Comparison of ENCODE assay signal across 8 cellular contexts in genomic region chr4:74157743-74158560, GRCh38. TPM values are rescaled to one million over a fixed set of nuclear protein-coding genes. Genes with fewer than 3 reads are reported as not detected.
DNase-seq lines count a peak whose midpoint lies in the region; ATAC-seq and TF ChIP-seq lines count a peak whose summit lies in the region.

Gene MTHFD2L (plus strand): TSS chr4:74158118. CDS start chr4:74158139, 21 bp downstream.

- H4K8ac ChIP-seq in trophoblast cell (ENCODE audit: low read depth, low read length): peak within 1 kb of the TSS; percentile 86

- H3K23ac ChIP-seq in trophoblast cell (ENCODE audit: low read length): no peak within 1 kb of the TSS

- H3K79me1 ChIP-seq in trophoblast cell (ENCODE audit: low read length): peaks cover 7% of the 10 kb centered on the region

- peak within 1 kb of the TSS; percentile 95 for H4K91ac ChIP-seq in trophoblast cell (ENCODE audit: low read depth, low read length)

- peak within 1 kb of the TSS; percentile 89 for H2BK120ac ChIP-seq in trophoblast cell (ENCODE audit: insufficient read depth, low read length, poor library complexity)

- H2AFZ ChIP-seq in trophoblast cell (ENCODE audit: insufficient read depth, low read length, poor library complexity): peak within 1 kb of the TSS; percentile 84

- intact Hi-C loops in cardiac septum (cut with DNase I): no loop called here

- H2AK5ac ChIP-seq in trophoblast cell (ENCODE audit: low read length): no peak within 1 kb of the TSS

- H2BK5ac ChIP-seq in trophoblast cell (ENCODE audit: low read depth, low read length, poor library complexity): peak within 1 kb of the TSS; percentile 79

- H3K4ac ChIP-seq in trophoblast cell (ENCODE audit: low read depth, low read length): peak within 1 kb of the TSS; percentile 97

- no peak within 1 kb of the TSS for H2BK12ac ChIP-seq in trophoblast cell (ENCODE audit: low read length)

- peak within 1 kb of the TSS; percentile 87 for H3K4me2 ChIP-seq in trophoblast cell (ENCODE audit: low read length)

- peak; percentile 23 for DNase-seq in NCI-H128 (lab: John Stamatoyannopoulos, UW; ENCODE audit: unreplicated experiment)
- peak; percentile 78 to 88 for DNase-seq in SW 1271 (lab: John Stamatoyannopoulos, UW)
- peak; percentile 98 for DNase-seq in adipocyte (ENCODE audit: low read depth)
- DNase-seq in cardiac septum (ENCODE audit: low spot score): peak; percentile 97
- peak; percentile 91 to 92 for DNase-seq in trophoblast cell
- DNase-seq in tibial nerve (ENCODE audit: low spot score in 2 of 2): peak; percentile 78

- peaks cover 7% of the 10 kb centered on the region for H3K79me2 ChIP-seq in trophoblast cell (ENCODE audit: control insufficient read depth, insufficient read depth, low read length, poor library complexity)

- H3K4me1 ChIP-seq in adipocyte (ENCODE audit: control insufficient read depth, insufficient read depth, low read length) (peaks cover 24% of the 10 kb centered on the region), trophoblast cell (ENCODE audit: control insufficient read depth in 1 of 2, insufficient read depth in 2 of 2, low read length in 2 of 2) (no peaks in the 10 kb centered on the region), tibial nerve (peaks cover 0 to 25% (median 7%) of the 10 kb centered on the region in 4 donors)

- peak in 1 of 2 donors; percentile 78 for TF ChIP-seq POLR2A in tibial nerve (IDR thresholded peaks at IDR 0.05)

- H3K27me3 ChIP-seq in adipocyte (replicated peaks; ENCODE audit: control insufficient read depth, insufficient read depth, low read length): no peaks in the 10 kb centered on the region
- H3K27me3 ChIP-seq in trophoblast cell (ENCODE audit: insufficient read depth, low read length): no peaks in the 10 kb centered on the region
- no peaks in the 10 kb centered on the region for H3K27me3 ChIP-seq in tibial nerve

- H3K9me3 ChIP-seq in adipocyte (ENCODE audit: control insufficient read depth, low read length) (no peaks in the 10 kb centered on the region), trophoblast cell (ENCODE audit: insufficient read depth, low read depth, low read length) (no peaks in the 10 kb centered on the region), tibial nerve (no peaks in the 10 kb centered on the region)

- ATAC-seq in HG02759 (IDR thresholded peaks at IDR 0.05; ENCODE audit: unreplicated experiment): peak; percentile 98

- H3K27ac ChIP-seq in trophoblast cell (ENCODE audit: low read depth, low read length): peak within 1 kb of the TSS; percentile 86
- H3K27ac ChIP-seq in tibial nerve: peak within 1 kb of the TSS; percentile 81 to 94 (median 85)

- no CpG with 5 or more reads among the region's 79 CpGs for WGBS in trophoblast cell (ENCODE audit: extremely low coverage, insufficient coverage, insufficient read length)
- WGBS in tibial nerve, 2 donors: 0 to 1% methylated on average over 40 to 66 of the region's 79 CpGs

- peak within 1 kb of the TSS; percentile 73 for H4K12ac ChIP-seq in trophoblast cell (ENCODE audit: low read depth, low read length)

- peak within 1 kb of the TSS; percentile 88 for H3K9ac ChIP-seq in adipocyte (ENCODE audit: low read length)
- H3K9ac ChIP-seq in trophoblast cell (ENCODE audit: low read length): peak within 1 kb of the TSS; percentile 94

- no peak for TF ChIP-seq CTCF in GM12875 (IDR thresholded peaks at IDR 0.05; ENCODE audit: borderline replicate concordance, insufficient read depth, low read depth, low read length)
- no peak for TF ChIP-seq CTCF in tibial nerve (IDR thresholded peaks at IDR 0.05)

- H3K36me3 ChIP-seq in adipocyte (ENCODE audit: control insufficient read depth, insufficient read depth, low read length, severe bottlenecking) (peaks cover 21% of the 10 kb centered on the region), trophoblast cell (ENCODE audit: control insufficient read depth in 1 of 2, insufficient read depth in 2 of 2, low read length in 2 of 2) (peaks cover 0 to 1% of the 10 kb centered on the region in 2 experiments), tibial nerve (peaks cover 0 to 17% (median 0%) of the 10 kb centered on the region in 3 donors)

- H3K18ac ChIP-seq in trophoblast cell (ENCODE audit: low read length): peak within 1 kb of the TSS; percentile 89

- peak; percentile 53 to 80 for TF ChIP-seq EP300 in tibial nerve (IDR thresholded peaks at IDR 0.05)

- H3K4me3 ChIP-seq in GM12875 (ENCODE audit: low read depth, low read length) (peak within 1 kb of the TSS; percentile 89), adipocyte (ENCODE audit: low read length) (peak within 1 kb of the TSS; percentile 83), trophoblast cell (ENCODE audit: low read depth, low read length) (peak within 1 kb of the TSS; percentile 96), tibial nerve (peak within 1 kb of the TSS; percentile 42 to 78 (median 64))

- peak within 1 kb of the TSS; percentile 89 for H3K14ac ChIP-seq in trophoblast cell (ENCODE audit: low read length)

RNA-seq across cellular contexts. Expression of gene MTHFD2L, which starts in this region (rescaled TPM):
- 14.5 TPM for total RNA-seq in cardiac septum
- polyA plus RNA-seq in trophoblast cell (2013): 6.5 and 6.8 TPM in 2 replicates
- total RNA-seq in tibial nerve: 10 to 100 TPM; 11.4 to 23.7 (median 17.8) TPM

Comparison
In these comparisons a context has a peak if more than half of its experiments do, and no peak if none do; other contexts are left out.
1. Peak in every context shown above with its lines: DNase-seq, ATAC-seq, H3K4me3 ChIP-seq and H3K27ac ChIP-seq.
2. DNase-seq: peak in every context shown above with its lines; median percentile 98 in adipocyte; 97 in cardiac septum; 92 in trophoblast cell; 83 in SW 1271; 78 in tibial nerve; 23 in NCI-H128.